9 cellular contexts compared by ENCODE assay signal in genomic region chr11:111230122-111230465, GRCh38. TPM values are rescaled to one million over a fixed set of nuclear protein-coding genes. Genes with fewer than 3 reads are reported as not detected.
A peak's percentile ranks its signal among the peaks of the same experiment; 100 is the strongest.
DNase-seq lines count a peak whose midpoint lies in the region; ATAC-seq and TF ChIP-seq lines count a peak whose summit lies in the region.
"Had no signal": no experiment of that assay in that cellular context is flagged by ENCODE, and none has a peak within 500 bp of the region (broad histone marks: within the 10 kb centered on the region; RNA-seq: fewer than 3 reads in every experiment).

No MANE protein-coding gene starts in this region.

- peak overlapping the region; percentile 60 for H2AK5ac ChIP-seq in IMR-90 (ENCODE audit: low read depth, low read length)

- H3K9me1 ChIP-seq in IMR-90 (ENCODE audit: insufficient read depth, low read length), result peaks cover 2% of the 10 kb centered on the region; the same call in 1 of the 2 replicates

- H3K4me1 ChIP-seq in right atrium auricular region (no peaks in the 10 kb centered on the region), IMR-90 (ENCODE audit: control insufficient read depth, insufficient read depth, low read length) (peaks cover 8% of the 10 kb centered on the region), heart right ventricle (peaks cover 0 to 10% (median 3%) of the 10 kb centered on the region in 9 donors), aorta (ENCODE audit: control insufficient read depth in 1 of 2, insufficient read depth in 2 of 2, low read length in 2 of 2) (no peaks in the 10 kb centered on the region), HAP-1 (no peaks in the 10 kb centered on the region; the same call in 1 of the 2 replicates)

- H4K8ac ChIP-seq in IMR-90 (ENCODE audit: low read depth in 2 of 2, low read length in 2 of 2), result peak overlapping the region in 1 of 2 experiments; percentile 89; a peak in 3 of 4 replicates

- peak overlapping the region; percentile 89 for H2AFZ ChIP-seq in IMR-90 (replicated peaks; ENCODE audit: low read length, poor library complexity)

- H2BK15ac ChIP-seq in IMR-90 (ENCODE audit: low read depth, low read length), result peak overlapping the region; percentile 88; the same call in 2 of the 3 replicates

- H3K4me3 ChIP-seq in right atrium auricular region (peak overlapping the region in 1 of 2 donors; percentile 44), IMR-90 (ENCODE audit: insufficient read depth, low read depth, low read length) (no peak overlapping the region), heart right ventricle (peak overlapping the region in 7 of 10 donors; percentile 38 to 62 (median 57)), aorta (ENCODE audit: low read length in 2 of 2) (no peak overlapping the region), HAP-1 (no peak overlapping the region)

- peak overlapping the region; percentile 75 for H3K14ac ChIP-seq in IMR-90 (replicated peaks; ENCODE audit: low read depth, low read length)

- H3K36me3 ChIP-seq in right atrium auricular region (no peaks in the 10 kb centered on the region), IMR-90 (ENCODE audit: control insufficient read depth, insufficient read depth, low read length) (no peaks in the 10 kb centered on the region), heart right ventricle (no peaks in the 10 kb centered on the region), aorta (ENCODE audit: control insufficient read depth in 1 of 2, insufficient read depth in 2 of 2, low read length in 1 of 2) (no peaks in the 10 kb centered on the region), HAP-1 (replicated peaks) (no peaks in the 10 kb centered on the region)

- in situ Hi-C loops in IMR-90 (cut with MboI; ENCODE audit: low sequenced_read_pairs) (loop anchor here (5.0 kb wide), 2 partner anchors 518 to 763 kb away; partner anchors contain the start of gene ARHGAP20), HAP-1 (cut with MboI; ENCODE audit: low sequenced_read_pairs) (loop anchor here (25.0 kb wide), 1 partner anchor 768 kb away; no protein-coding TSS in a partner anchor)

- peak overlapping the region; percentile 69 for H4K91ac ChIP-seq in IMR-90 (ENCODE audit: insufficient read depth, low read depth, low read length)

- TF ChIP-seq RAD21 in IMR-90 (IDR thresholded peaks at IDR 0.05; ENCODE audit: low read length), result no peak

- no peak overlapping the region for H3K56ac ChIP-seq in IMR-90 (ENCODE audit: extremely low read depth, insufficient read depth, low read length)

- ATAC-seq in Right ventricle myocardium inferior, result peak; percentile 33
- peak; percentile 50 for ATAC-seq in IMR-90 (ENCODE audit: low read depth)
- ATAC-seq in heart right ventricle, result peak in 7 of 8 donors; percentile 23 to 56 (median 39)
- ATAC-seq in aorta (ENCODE audit: low FRiP score), result peak; percentile 8

- H3K9me3 ChIP-seq in right atrium auricular region, result peaks cover 0 to 3% of the 10 kb centered on the region in 2 donors
- peaks cover 2% of the 10 kb centered on the region; the same call in 1 of the 2 replicates for H3K9me3 ChIP-seq in IMR-90 (ENCODE audit: control insufficient read depth, insufficient read depth, low read length)
- peaks cover 0 to 5% (median 0%) of the 10 kb centered on the region in 11 donors for H3K9me3 ChIP-seq in heart right ventricle
- no peaks in the 10 kb centered on the region for H3K9me3 ChIP-seq in aorta (ENCODE audit: control insufficient read depth, low read length)
- H3K9me3 ChIP-seq in HAP-1, result no peaks in the 10 kb centered on the region; the same call in 1 of the 2 replicates

- intact Hi-C loops in Right ventricle myocardium inferior (cut with DNase I) (no loop called here), IMR-90 (cut with micrococcal nuclease) (loop anchor here (1.0 to 10.0 kb wide), 10 partner anchors 165 to 1025 kb away; no protein-coding TSS in a partner anchor), heart right ventricle (cut with DNase I) (loop anchor here in 6 of 10 donors (5.0 to 10.0 kb wide), 8 partner anchors 765 to 1028 kb away; no protein-coding TSS in a partner anchor), aorta (cut with DNase I) (loop anchor here (10.0 kb wide), 4 partner anchors 225 to 775 kb away; partner anchors contain the start of gene ARHGAP20 (in 1 of the 2))

- 0 out of 2 replicates have a peak overlapping the region, but pooled peaks have one; percentile 33 for H3K23ac ChIP-seq in IMR-90 (ENCODE audit: low read depth, low read length)

- WGBS in IMR-90 (ENCODE audit: extremely low coverage in 2 of 2, insufficient read length in 1 of 2), 2 experiments, result 10% methylated on average over 2 of the region's 6 CpGs; no CpG with 5 or more reads in 1 of the 2 experiments
- 49 to 50% methylated on average over 6 of the region's 6 CpGs for WGBS in heart right ventricle, 2 donors
- WGBS in aorta, 2 donors, result 45 to 48% methylated on average over 6 of the region's 6 CpGs

- TF ChIP-seq POLR2A in IMR-90 (IDR thresholded peaks at IDR 0.05; ENCODE audit: low read depth, low read length), result no peak

- no peak for TF ChIP-seq CTCF in right atrium auricular region (IDR thresholded peaks at IDR 0.05)
- TF ChIP-seq CTCF in IMR-90 (conservative IDR thresholded peaks at IDR 0.05; ENCODE audit: low read depth, low read length), result no peak
- TF ChIP-seq CTCF in heart right ventricle (IDR thresholded peaks at IDR 0.05), result no peak

- H2BK20ac ChIP-seq in IMR-90 (ENCODE audit: low read depth, low read length), result peak overlapping the region; percentile 95

- peak overlapping the region; percentile 29 for H2AK9ac ChIP-seq in IMR-90 (replicated peaks; ENCODE audit: low read depth, low read length, poor library complexity)

- no peaks in the 10 kb centered on the region for H4K20me1 ChIP-seq in IMR-90 (ENCODE audit: insufficient read depth, low read length)

- H3K18ac ChIP-seq in IMR-90 (ENCODE audit: low read depth, low read length), result peak overlapping the region; percentile 62

- H3K27me3 ChIP-seq in right atrium auricular region, result no peaks in the 10 kb centered on the region
- H3K27me3 ChIP-seq in IMR-90 (ENCODE audit: control insufficient read depth, insufficient read depth, low read length), result no peaks in the 10 kb centered on the region
- peaks cover 0 to 8% (median 0%) of the 10 kb centered on the region in 7 donors for H3K27me3 ChIP-seq in heart right ventricle
- no peaks in the 10 kb centered on the region for H3K27me3 ChIP-seq in aorta (ENCODE audit: control insufficient read depth in 1 of 2, insufficient read depth in 2 of 2, low read length in 1 of 2)
- peaks cover 8% of the 10 kb centered on the region for H3K27me3 ChIP-seq in HAP-1 (ENCODE audit: low read depth)

- H3K27ac ChIP-seq in right atrium auricular region (no peak overlapping the region), IMR-90 (ENCODE audit: insufficient read depth, low read length) (peak overlapping the region; percentile 33; the same call in 1 of the 2 replicates), heart right ventricle (no peak overlapping the region), aorta (ENCODE audit: low read depth in 1 of 2, low read length in 2 of 2) (no peak overlapping the region)

- H2BK120ac ChIP-seq in IMR-90 (ENCODE audit: low read depth, low read length), result peak overlapping the region; percentile 99

- H4K5ac ChIP-seq in IMR-90 (ENCODE audit: low read depth, low read length), result peak overlapping the region; percentile 65; the same call in 1 of the 2 replicates

- H3K79me1 ChIP-seq in IMR-90 (ENCODE audit: low read depth in 1 of 2, low read length in 2 of 2), result no peaks in the 10 kb centered on the region

- POLR2A ChIA-PET in IMR-90 (lab: Charles Lee; ENCODE audit: unreplicated experiment), result interaction anchor here (0.6 kb wide), 1 partner anchor 609 kb away, joined by 3 read pairs; no protein-coding TSS in a partner anchor

- CTCF ChIA-PET in IMR-90 (lab: Yijun Ruan, JAX), result interaction anchor here (0.7 to 1.3 kb wide), 8 partner anchors 9 to 1008 kb away, joined by 3 to 4 read pairs (median 3); partner anchors contain the start of gene ARHGAP20

- DNase-seq in Right ventricle myocardium inferior (ENCODE audit: missing footprints) (no peak), right atrium auricular region (ENCODE audit: low spot score) (no peak), IMR-90 (no peak), heart right ventricle (no peak), aorta (no peak), HAP-1 (ENCODE audit: low spot score in 2 of 2) (no peak), LoVo (ENCODE audit: low spot score) (no peak), SKM-1 (lab: John Stamatoyannopoulos, UW; ENCODE audit: unreplicated experiment) (no peak)

- H3K9ac ChIP-seq in IMR-90 (ENCODE audit: low read depth, low read length), result 0 out of 2 replicates have a peak overlapping the region, but pooled peaks have one; percentile 31

- dilution Hi-C loops in IMR-90 (cut with HindIII; ENCODE audit: low sequenced_read_pairs, unreplicated experiment), result no loop called here

- peak overlapping the region; percentile 11 for H2BK5ac ChIP-seq in IMR-90 (ENCODE audit: low read depth, low read length, poor library complexity, severe bottlenecking)

- H3K4ac ChIP-seq in IMR-90 (ENCODE audit: low read depth, low read length), result peak overlapping the region; percentile 82

- peak overlapping the region; percentile 45 for H3K4me2 ChIP-seq in IMR-90 (ENCODE audit: low read depth, low read length)

- BruUV-seq in IMR-90 (replicated peaks; lab: Mats Ljungman, UMichigan), result no TSS peak

TF ChIP-seq in IMR-90, 13 proteins besides CTCF, POLR2A, EP300 and RAD21 (continues in another document):
- no peak for TF ChIP-seq MAFK (IDR thresholded peaks at IDR 0.05; ENCODE audit: low read depth, low read length)
- TF ChIP-seq RCOR1 (IDR thresholded peaks at IDR 0.05; ENCODE audit: insufficient replicate concordance, low read length), result no peak
- TF ChIP-seq NFE2L2 (IDR thresholded peaks at IDR 0.05; ENCODE audit: low read depth, low read length), result no peak
- no peak for TF ChIP-seq CHD1 (IDR thresholded peaks at IDR 0.05; ENCODE audit: low read depth, low read length)
- no peak for TF ChIP-seq ELK1 (IDR thresholded peaks at IDR 0.05; ENCODE audit: borderline replicate concordance, low read depth, low read length)
- no peak for TF ChIP-seq CEBPB (IDR thresholded peaks at IDR 0.05; ENCODE audit: low read depth, low read length)
- no peak for TF ChIP-seq SMC3 (IDR thresholded peaks at IDR 0.05; ENCODE audit: low read depth, low read length)

RNA-seq across cellular contexts. Expression of gene POU2AF2, which starts 15.4 kb away (rescaled TPM):
- not detected for total RNA-seq in Right ventricle myocardium inferior
- not detected for total RNA-seq in right atrium auricular region
- total RNA-seq in IMR-90 (2012; rRNA removed), result not detected in 2 replicates
- not detected in 2 replicates for polyA plus RNA-seq in IMR-90 (2012; rRNA removed)
- 0.04 TPM in 1 of 2 replicates, not detected in the other for polyA plus RNA-seq in IMR-90 (2012; cell fraction: cytosol; rRNA removed)
- polyA plus RNA-seq in IMR-90 (2012; cell fraction: nucleus; rRNA removed; ENCODE audit: low replicate concordance), result not detected in 2 replicates
- total RNA-seq in heart right ventricle, result not detected
- polyA plus RNA-seq in heart right ventricle, result not detected
- total RNA-seq in aorta, result not detected
- not detected for polyA plus RNA-seq in aorta
- total RNA-seq: kidney epithelial cell had no signal

Comparison
In these comparisons a context has a peak if more than half of its experiments do, and no peak if none do; other contexts are left out.
1. H3K4me3 ChIP-seq: peak in heart right ventricle (7 of 10); none in IMR-90 (single experiment), aorta (0 of 2) and HAP-1 (single experiment).
2. Peak in every context shown above with its lines, with median percentiles within 50 percentile points of each other: ATAC-seq.